ENCODE assay signal across 29 cellular contexts in genomic region chr1:100670083-100670482, GRCh38.
"Had no signal": no experiment of that assay in that cellular context is flagged by ENCODE, and none has a peak within 500 bp of the region (broad histone marks: within the 10 kb centered on the region; RNA-seq: fewer than 3 reads in every experiment).

No MANE protein-coding gene starts in this region.

- DNase-seq: activated CD4-positive, alpha-beta memory T cell treated with anti-CD3 and anti-CD28 coated beads, Interleukin-2, amount 10 ng/mL, durations not matched to agents 7 days and 5 days; activated CD4-positive, alpha-beta T cell treated with anti-CD3 and anti-CD28 coated beads for 1 hour; activated CD4-positive, alpha-beta T cell treated with anti-CD3 and anti-CD28 coated beads for 36 hours; activated CD4-positive, alpha-beta T cell treated with anti-CD3 and anti-CD28 coated beads for 48 hours; activated CD4-positive, alpha-beta T cell treated with anti-CD3 and anti-CD28 coated beads, Interleukin-2, amount 10 ng/mL, durations not matched to agents 7 days and 5 days; activated CD4-positive, alpha-beta T cell treated with anti-CD3 and anti-CD28 coated beads, Interleukin-2, amount 50 U/mL, for 48 hours; activated CD4-positive, CD25-positive, alpha-beta regulatory T cell; activated CD8-positive, alpha-beta memory T cell treated with anti-CD3 and anti-CD28 coated beads for 24 hours; activated CD8-positive, alpha-beta memory T cell treated with anti-CD3 and anti-CD28 coated beads, Interleukin-2, amount 10 ng/mL, durations not matched to agents 7 days and 5 days; activated CD8-positive, alpha-beta memory T cell treated with anti-CD3 and anti-CD28 coated beads, Interleukin-2, amount 50 U/mL, for 48 hours; activated CD8-positive, alpha-beta T cell treated with anti-CD3 and anti-CD28 coated beads, Interleukin-2, amount 10 ng/mL, durations not matched to agents 7 days and 5 days; activated effector memory CD4-positive, alpha-beta T cell treated with Interleukin-2 at 50 U/mL for 16 hours; activated gamma-delta T cell; activated naive CD4-positive, alpha-beta T cell treated with anti-CD3 and anti-CD28 coated beads, Interleukin-2, amount 10 ng/mL, durations not matched to agents 7 days and 5 days; activated naive CD4-positive, alpha-beta T cell treated with Interleukin-2 at 50 U/mL for 16 hours; activated naive CD8-positive, alpha-beta T cell treated with anti-CD3 and anti-CD28 coated beads, Interleukin-2, amount 10 ng/mL, durations not matched to agents 7 days and 5 days; activated naive CD8-positive, alpha-beta T cell treated with anti-CD3 and anti-CD28 coated beads, Interleukin-2, amount 50 U/mL, for 24 hours; activated T-cell treated with anti-CD3 and anti-CD28 coated beads, Interleukin-2, amount 50 U/mL, for 24 hours; activated T-cell treated with anti-CD3 and anti-CD28 coated beads, Interleukin-2, amount 50 U/mL, for 48 hours; amygdala; anterior cingulate cortex; caudate nucleus; cerebellar nuclear complex; T-helper 1 cell; T-helper 2 cell; T-helper 9 cell; WERI-Rb-1 had no signal

- H3K27ac ChIP-seq: ascending aorta, cardiac muscle cell, WERI-Rb-1 had no signal

- H3K4me3 ChIP-seq: ascending aorta, cardiac muscle cell had no signal

- H3K27me3 ChIP-seq: ascending aorta, cardiac muscle cell had no signal
